In the genomic region with DNA sequence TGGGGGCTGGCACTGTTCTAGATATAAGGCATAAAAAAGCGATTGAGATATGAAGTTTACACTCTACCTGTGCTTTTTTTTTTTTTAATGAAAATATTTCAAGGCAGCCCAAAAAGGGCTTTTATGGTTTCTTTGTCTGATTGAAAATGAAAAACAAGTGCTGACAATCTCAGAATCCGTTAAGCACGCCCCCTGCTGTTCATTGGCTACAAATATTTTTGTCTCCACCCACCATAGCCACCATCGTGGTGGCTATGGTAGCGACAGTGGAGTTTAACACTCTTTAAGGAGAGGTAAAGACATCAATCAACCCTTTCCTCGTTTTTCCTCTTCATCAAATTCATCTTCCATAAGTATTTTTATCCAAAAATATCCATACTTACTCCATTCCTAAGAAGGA, we compare ENCODE assay signal across 13 cellular contexts.
A peak's percentile ranks its signal among the peaks of the same experiment; 100 is the strongest.
DNase-seq lines count a peak whose midpoint lies in the region; ATAC-seq, FAIRE-seq and TF ChIP-seq lines count a peak whose summit lies in the region.
"Had no signal": no experiment of that assay in that cellular context is flagged by ENCODE, and none has a peak within 500 bp of the region (broad histone marks: within the 10 kb centered on the region; RNA-seq: fewer than 3 reads in every experiment).

No MANE protein-coding gene starts in this region.

- no peak for TF ChIP-seq RAD21 in HepG2 (CRISPR knock-in tag; IDR thresholded peaks at IDR 0.05)

- POLR2A ChIA-PET in HepG2 (lab: Yijun Ruan, JAX): no interaction called here

- CTCF ChIA-PET in HepG2 (lab: Yijun Ruan, JAX; ENCODE audit: low intra/inter-chr PET ratio, low total read pairs): no interaction called here

- H3K9me3 ChIP-seq in HepG2 (ENCODE audit: low read length) (no peaks in the 10 kb centered on the region), right lobe of liver (no peaks in the 10 kb centered on the region), vagina (no peaks in the 10 kb centered on the region), aorta (ENCODE audit: control insufficient read depth, low read length) (no peaks in the 10 kb centered on the region)
- H3K9me3 ChIP-seq: heart right ventricle, lower lobe of right lung had no signal

- intact Hi-C loops in HepG2 (cut with micrococcal nuclease; ENCODE audit: unreplicated experiment) (no loop called here), right lobe of liver (cut with DNase I) (no loop called here), vagina (cut with DNase I) (no loop called here), aorta (cut with DNase I) (loop anchor here in 1 of 2 donors (5.0 kb wide), 1 partner anchor 50 kb away; no protein-coding TSS in a partner anchor)

- H3K4me2 ChIP-seq in HepG2 (ENCODE audit: low read depth, low read length): no peak overlapping the region

- TF ChIP-seq EP300 in HepG2 (IDR thresholded peaks at IDR 0.05; ENCODE audit: low read depth in 2 of 2, low read length in 2 of 2) (no peak), HepG2 (CRISPR knock-in tag; IDR thresholded peaks at IDR 0.05; ENCODE audit: borderline replicate concordance) (no peak)

- H3K27me3 ChIP-seq in HepG2 (ENCODE audit: control insufficient read depth in 1 of 2, insufficient read depth in 2 of 2, low read length in 2 of 2) (no peaks in the 10 kb centered on the region), right lobe of liver (no peaks in the 10 kb centered on the region), vagina (no peaks in the 10 kb centered on the region), aorta (ENCODE audit: control insufficient read depth in 1 of 2, insufficient read depth in 2 of 2, low read length in 1 of 2) (no peaks in the 10 kb centered on the region)
- H3K27me3 ChIP-seq: heart right ventricle had no signal

- DNase-seq in HepG2 (ENCODE audit: low spot score) (peak; percentile 10), right lobe of liver (no peak), NCI-H460 (ENCODE audit: extremely low read depth, low read depth) (peak; percentile 30), dermis blood vessel endothelial cell (peak; percentile 1), vagina (ENCODE audit: extremely low spot score in 2 of 2) (no peak), aorta (no peak)
- DNase-seq: effector memory CD4-positive, alpha-beta T cell; H7; heart right ventricle; lower lobe of right lung; occipital lobe had no signal

- TF ChIP-seq CTCF in HepG2 (CRISPR knock-in tag; IDR thresholded peaks at IDR 0.05): peak; percentile 29; the same call in 1 of the 2 replicates
- peak in 1 of 4 donors; percentile 4 for TF ChIP-seq CTCF in right lobe of liver (IDR thresholded peaks at IDR 0.05)
- no peak for TF ChIP-seq CTCF in vagina (IDR thresholded peaks at IDR 0.05)

- H3K9ac ChIP-seq in HepG2 (ENCODE audit: insufficient read depth, low read depth, low read length): no peak overlapping the region

- H3K36me3 ChIP-seq in HepG2 (replicated peaks in 1 of 2; ENCODE audit: control insufficient read depth in 1 of 2, insufficient read depth in 2 of 2, low read length in 2 of 2) (no peaks in the 10 kb centered on the region), right lobe of liver (no peaks in the 10 kb centered on the region), vagina (no peaks in the 10 kb centered on the region), aorta (ENCODE audit: control insufficient read depth in 1 of 2, insufficient read depth in 2 of 2, low read length in 1 of 2) (no peaks in the 10 kb centered on the region)
- H3K36me3 ChIP-seq: heart right ventricle, lower lobe of right lung had no signal

- no TSS peak for BruUV-seq in HepG2 (replicated peaks; lab: Mats Ljungman, UMichigan)

- ATAC-seq in HepG2 (no peak), right lobe of liver (no peak), aorta (ENCODE audit: low FRiP score) (no peak), HG03521 (IDR thresholded peaks at IDR 0.05; ENCODE audit: unreplicated experiment) (no peak), GM18909 (IDR thresholded peaks at IDR 0.05; ENCODE audit: poor library complexity, unreplicated experiment) (no peak)
- ATAC-seq: heart right ventricle, lower lobe of right lung had no signal

- in situ Hi-C loops in HepG2 (cut with HindIII; ENCODE audit: extremely low pct_ligation_motif_present, low pct_unique_long_range_greater_than_20kb): no loop called here

- TF ChIP-seq POLR2A in HepG2 (IDR thresholded peaks at IDR 0.05; ENCODE audit: insufficient read depth in 1 of 2, low read depth in 2 of 2, low read length in 2 of 2): no peak
- no peak for TF ChIP-seq POLR2A in right lobe of liver (IDR thresholded peaks at IDR 0.05)
- TF ChIP-seq POLR2A in vagina (IDR thresholded peaks at IDR 0.05): no peak

- no peak for FAIRE-seq in HepG2 (lab: Jason Lieb, UNC)

- H3K79me2 ChIP-seq in HepG2 (ENCODE audit: insufficient read depth, low read length): no peaks in the 10 kb centered on the region

- no peak overlapping the region for H2AFZ ChIP-seq in HepG2 (ENCODE audit: low read length)

- H4K20me1 ChIP-seq in HepG2 (ENCODE audit: insufficient read depth, low read length): no peaks in the 10 kb centered on the region

- H3K4me3 ChIP-seq in HepG2 (replicated peaks in 1 of 3; ENCODE audit: insufficient read depth in 1 of 3, low read depth in 2 of 3, low read length in 3 of 3) (no peak overlapping the region), right lobe of liver (no peak overlapping the region), vagina (no peak overlapping the region), aorta (ENCODE audit: low read length in 2 of 2) (no peak overlapping the region)
- H3K4me3 ChIP-seq: heart right ventricle, lower lobe of right lung had no signal

- H3K4me1 ChIP-seq in HepG2 (ENCODE audit: insufficient read depth, low read length) (no peaks in the 10 kb centered on the region), right lobe of liver (no peaks in the 10 kb centered on the region), vagina (peaks cover 5% of the 10 kb centered on the region), aorta (ENCODE audit: control insufficient read depth in 1 of 2, insufficient read depth in 2 of 2, low read length in 2 of 2) (peaks cover 0 to 3% of the 10 kb centered on the region in 2 donors)
- H3K4me1 ChIP-seq: lower lobe of right lung had no signal

- H3K27ac ChIP-seq in HepG2 (ENCODE audit: extremely low read length, insufficient read depth, low read length) (no peak overlapping the region), right lobe of liver (no peak overlapping the region), vagina (peak overlapping the region; percentile 14), aorta (ENCODE audit: low read depth in 1 of 2, low read length in 2 of 2) (no peak overlapping the region)
- H3K27ac ChIP-seq: heart right ventricle, lower lobe of right lung had no signal

- 15% methylated on average over 6 of the region's 6 CpGs for WGBS in HepG2 (ENCODE audit: low lambda C conversion rate)
- 44% methylated on average over 6 of the region's 6 CpGs for WGBS in right lobe of liver (ENCODE audit: insufficient coverage, low coverage, low lambda C conversion rate, missing lambda C conversion rate)
- 65% methylated on average over 6 of the region's 6 CpGs for WGBS in aorta, 2 donors

TF ChIP-seq in HepG2, 621 proteins besides CTCF, POLR2A, EP300 and RAD21:
- TF ChIP-seq ZNF431 (CRISPR knock-in tag; IDR thresholded peaks at IDR 0.05; ENCODE audit: borderline replicate concordance, low read depth) (no peak), ZMYM3 (CRISPR knock-in tag; IDR thresholded peaks at IDR 0.05) (no peak), ZMYM4 (CRISPR knock-in tag; IDR thresholded peaks at IDR 0.05) (no peak), ZNF746 (CRISPR knock-in tag; IDR thresholded peaks at IDR 0.05) (no peak), ZNF451 (CRISPR knock-in tag; IDR thresholded peaks at IDR 0.05) (no peak), HNRNPL (IDR thresholded peaks at IDR 0.05; ENCODE audit: low read depth, low read length) (no peak), EZH2 (conservative IDR thresholded peaks at IDR 0.05; ENCODE audit: low read depth, low read length) (no peak), ZNF644 (CRISPR knock-in tag; IDR thresholded peaks at IDR 0.05; ENCODE audit: low read depth) (no peak), HNF4A (CRISPR knock-in tag; IDR thresholded peaks at IDR 0.05) (no peak), ZZZ3 (CRISPR knock-in tag; IDR thresholded peaks at IDR 0.05; ENCODE audit: borderline replicate concordance) (no peak), MEIS2 (CRISPR knock-in tag; IDR thresholded peaks at IDR 0.05) (no peak), RFXAP (CRISPR knock-in tag; IDR thresholded peaks at IDR 0.05; ENCODE audit: borderline replicate concordance) (no peak), CEBPB (IDR thresholded peaks at IDR 0.05; ENCODE audit: borderline replicate concordance, low read depth, low read length) (no peak), HNRNPH1 (optimal IDR thresholded peaks at IDR 0.05; ENCODE audit: low read depth, low read length) (no peak), ZNF501 (CRISPR knock-in tag; IDR thresholded peaks at IDR 0.05) (no peak)
- TF ChIP-seq, protein P1, sequence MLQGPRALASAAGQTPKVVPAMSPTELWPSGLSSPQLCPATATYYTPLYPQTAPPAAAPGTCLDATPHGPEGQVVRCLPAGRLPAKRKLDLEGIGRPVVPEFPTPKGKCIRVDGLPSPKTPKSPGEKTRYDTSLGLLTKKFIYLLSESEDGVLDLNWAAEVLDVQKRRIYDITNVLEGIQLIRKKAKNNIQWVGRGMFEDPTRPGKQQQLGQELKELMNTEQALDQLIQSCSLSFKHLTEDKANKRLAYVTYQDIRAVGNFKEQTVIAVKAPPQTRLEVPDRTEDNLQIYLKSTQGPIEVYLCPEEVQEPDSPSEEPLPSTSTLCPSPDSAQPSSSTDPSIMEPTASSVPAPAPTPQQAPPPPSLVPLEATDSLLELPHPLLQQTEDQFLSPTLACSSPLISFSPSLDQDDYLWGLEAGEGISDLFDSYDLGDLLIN (CRISPR knock-in tag; IDR thresholded peaks at IDR 0.05; ENCODE audit: borderline replicate concordance): no peak

Comparison
In these comparisons a context has a peak if more than half of its experiments do, and no peak if none do; other contexts are left out.
1. DNase-seq: peak in HepG2 (single experiment), NCI-H460 (single experiment) and dermis blood vessel endothelial cell (single experiment); none in right lobe of liver (0 of 3), vagina (0 of 2) and aorta (0 of 2).